Comparison of ENCODE assay signal across 9 cellular contexts in the genomic region with DNA sequence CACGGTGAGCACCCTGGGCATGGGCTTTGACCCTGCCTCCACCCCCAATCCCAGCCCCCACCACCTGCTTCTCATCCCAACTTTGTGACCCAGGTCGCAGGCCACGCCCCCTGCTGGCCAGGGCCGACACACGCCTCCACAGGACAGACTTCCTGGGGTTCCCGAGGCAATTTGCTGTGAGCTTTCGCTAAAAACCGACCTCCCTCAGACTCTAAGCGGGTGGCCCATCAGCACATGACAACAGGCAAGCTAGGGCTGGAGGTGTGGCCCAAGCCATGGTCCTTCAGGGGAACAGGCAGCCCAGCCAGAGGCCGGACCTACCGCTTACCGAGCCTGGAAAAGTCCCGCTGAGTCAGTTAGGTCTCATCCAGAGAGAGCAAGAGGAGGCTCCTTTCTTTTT. TPM values are rescaled to one million over a fixed set of nuclear protein-coding genes. Genes with fewer than 3 reads are reported as not detected.
DNase-seq lines count a peak whose midpoint lies in the region; ATAC-seq and TF ChIP-seq lines count a peak whose summit lies in the region.
"Had no signal": no experiment of that assay in that cellular context is flagged by ENCODE, and none has a peak within 500 bp of the region (broad histone marks: within the 10 kb centered on the region; RNA-seq: fewer than 3 reads in every experiment).

No MANE protein-coding gene starts in this region.

- H3K9me3 ChIP-seq in aorta (ENCODE audit: control insufficient read depth, low read length): no peaks in the 10 kb centered on the region

- TF ChIP-seq CTCF in GM10248 (IDR thresholded peaks at IDR 0.05; ENCODE audit: control extremely low read depth, extremely low read depth, low read depth, missing control alignments): peak; percentile 53
- peak; percentile 55 for TF ChIP-seq CTCF in LNCAP (IDR thresholded peaks at IDR 0.05)

- H3K4me3 ChIP-seq in aorta (ENCODE audit: low read length in 2 of 2): no peak overlapping the region

- 6 to 7% methylated on average over 13 of the region's 13 CpGs for WGBS in aorta, 2 donors

- no peak overlapping the region for H3K27ac ChIP-seq in aorta (ENCODE audit: low read depth in 1 of 2, low read length in 2 of 2)

- H3K27me3 ChIP-seq in aorta (ENCODE audit: control insufficient read depth in 1 of 2, insufficient read depth in 2 of 2, low read length in 1 of 2): no peaks in the 10 kb centered on the region

- CTCF ChIA-PET in GM10248 (lab: Yijun Ruan, JAX): interaction anchor here (1.0 to 6.0 kb wide), 3 partner anchors 9 to 245 kb away, joined by 4 to 29 read pairs (median 9); no protein-coding TSS in a partner anchor

- ATAC-seq in GM21737 (IDR thresholded peaks at IDR 0.05; ENCODE audit: unreplicated experiment): no peak
- no peak for ATAC-seq in aorta (ENCODE audit: low FRiP score)
- ATAC-seq: T-helper 17 cell had no signal

- H3K36me3 ChIP-seq in aorta (ENCODE audit: control insufficient read depth in 1 of 2, insufficient read depth in 2 of 2, low read length in 1 of 2): no peaks in the 10 kb centered on the region

- peak; percentile 62 for DNase-seq in GM10248 (ENCODE audit: extremely low spot score)
- DNase-seq in activated T-cell treated with anti-CD3 and anti-CD28 coated beads for 24 hours (ENCODE audit: low read depth): peak; percentile 2
- DNase-seq in left kidney (ENCODE audit: low read depth, low spot score): peak; percentile 13
- DNase-seq in DMS79 (lab: John Stamatoyannopoulos, UW): no peak
- no peak for DNase-seq in globus pallidus (ENCODE audit: low spot score)
- no peak for DNase-seq in aorta

- POLR2A ChIA-PET in GM10248 (lab: Yijun Ruan, JAX): no interaction called here

- intact Hi-C loops in aorta (cut with DNase I): no loop called here

- H3K4me1 ChIP-seq in aorta (ENCODE audit: control insufficient read depth in 1 of 2, insufficient read depth in 2 of 2, low read length in 2 of 2): no peaks in the 10 kb centered on the region

RNA-seq across cellular contexts. Expression of a gene that starts 31.9 kb away (rescaled TPM):
- total RNA-seq in aorta: not detected
- polyA plus RNA-seq in aorta: under 1 TPM in 1 of 2 donors, not detected in 1; 0.10 TPM
- total RNA-seq: T-helper 17 cell had no signal

Comparison
In these comparisons a context has a peak if more than half of its experiments do, and no peak if none do; other contexts are left out.
1. DNase-seq: peak in GM10248 (single experiment), activated T-cell treated with anti-CD3 and anti-CD28 coated beads for 24 hours (single experiment) and left kidney (single experiment); none in DMS79 (single experiment), globus pallidus (single experiment) and aorta (0 of 2).